8 cellular contexts compared by ENCODE assay signal in genomic region chr19:14556662-14557188, GRCh38. TPM values are rescaled to one million over a fixed set of nuclear protein-coding genes. Genes with fewer than 3 reads are reported as not detected.
DNase-seq lines count a peak whose midpoint lies in the region; ATAC-seq and TF ChIP-seq lines count a peak whose summit lies in the region.

No MANE protein-coding gene starts in this region.

- peak; percentile 85 to 90 for ATAC-seq in activated CD4-positive, CD25-positive, alpha-beta regulatory T cell treated with anti-CD3 and anti-CD28 coated beads, Interleukin-2, amount 50 U/mL, for 24 hours

- peak; percentile 97 for TF ChIP-seq CTCF in kidney epithelial cell (IDR thresholded peaks at IDR 0.05; ENCODE audit: insufficient read depth, low read length, poor library complexity, severe bottlenecking)

- no peaks in the 10 kb centered on the region for H3K36me3 ChIP-seq in kidney epithelial cell (ENCODE audit: control insufficient read depth, insufficient read depth, low read length)

- H3K4me3 ChIP-seq in kidney epithelial cell (ENCODE audit: low read depth, low read length): no peak overlapping the region

- peak; percentile 94 for DNase-seq in AG08395 (ENCODE audit: low spot score)
- DNase-seq in GM19238 (ENCODE audit: insufficient read length, low spot score): peak; percentile 90
- DNase-seq in NCI-H146 treated with DMSO at 0.1 percent for 48 hours (lab: John Stamatoyannopoulos, UW; ENCODE audit: unreplicated experiment): peak; percentile 31
- DNase-seq in central memory CD4-positive, alpha-beta T cell: peak; percentile 52
- no peak for DNase-seq in kidney epithelial cell (ENCODE audit: low read depth)
- peak; percentile 65 to 74 for DNase-seq in stimulated activated CD4-positive, alpha-beta T cell treated with anti-CD3 and anti-CD28 coated beads, Interleukin-15, amount 100 ng/mL, for 48 hours (ENCODE audit: low read depth in 2 of 2)
- DNase-seq in OCI-M2 (lab: John Stamatoyannopoulos, UW; ENCODE audit: unreplicated experiment): no peak

- no peaks in the 10 kb centered on the region for H3K27me3 ChIP-seq in kidney epithelial cell (ENCODE audit: control insufficient read depth, insufficient read depth, low read length)

RNA-seq across cellular contexts. Expression of gene NDUFB7, which starts 15.1 kb away (rescaled TPM):
- 350 and 363 TPM in 2 replicates for total RNA-seq in kidney epithelial cell

RNA-seq across cellular contexts. Expression of gene CLEC17A, which starts 26.2 kb away (rescaled TPM):
- total RNA-seq in kidney epithelial cell: 0.08 TPM in 1 of 2 replicates, not detected in the other

RNA-seq across cellular contexts. Expression of gene TECR, which starts 27.3 kb away (rescaled TPM):
- total RNA-seq in kidney epithelial cell: 52.8 and 55.0 TPM in 2 replicates

RNA-seq across cellular contexts. Expression of gene DNAJB1, which starts 38.5 kb away (rescaled TPM):
- 58.1 and 64.7 TPM in 2 replicates for total RNA-seq in kidney epithelial cell

Comparison
In these comparisons a context has a peak if more than half of its experiments do, and no peak if none do; other contexts are left out.
1. DNase-seq: peak in AG08395 (single experiment), GM19238 (single experiment), NCI-H146 treated with DMSO at 0.1 percent for 48 hours (single experiment), central memory CD4-positive, alpha-beta T cell (single experiment) and stimulated activated CD4-positive, alpha-beta T cell treated with anti-CD3 and anti-CD28 coated beads, Interleukin-15, amount 100 ng/mL, for 48 hours (2 of 2); none in kidney epithelial cell (single experiment) and OCI-M2 (single experiment).